ENCODE assay signal across 12 cellular contexts in the genomic region with DNA sequence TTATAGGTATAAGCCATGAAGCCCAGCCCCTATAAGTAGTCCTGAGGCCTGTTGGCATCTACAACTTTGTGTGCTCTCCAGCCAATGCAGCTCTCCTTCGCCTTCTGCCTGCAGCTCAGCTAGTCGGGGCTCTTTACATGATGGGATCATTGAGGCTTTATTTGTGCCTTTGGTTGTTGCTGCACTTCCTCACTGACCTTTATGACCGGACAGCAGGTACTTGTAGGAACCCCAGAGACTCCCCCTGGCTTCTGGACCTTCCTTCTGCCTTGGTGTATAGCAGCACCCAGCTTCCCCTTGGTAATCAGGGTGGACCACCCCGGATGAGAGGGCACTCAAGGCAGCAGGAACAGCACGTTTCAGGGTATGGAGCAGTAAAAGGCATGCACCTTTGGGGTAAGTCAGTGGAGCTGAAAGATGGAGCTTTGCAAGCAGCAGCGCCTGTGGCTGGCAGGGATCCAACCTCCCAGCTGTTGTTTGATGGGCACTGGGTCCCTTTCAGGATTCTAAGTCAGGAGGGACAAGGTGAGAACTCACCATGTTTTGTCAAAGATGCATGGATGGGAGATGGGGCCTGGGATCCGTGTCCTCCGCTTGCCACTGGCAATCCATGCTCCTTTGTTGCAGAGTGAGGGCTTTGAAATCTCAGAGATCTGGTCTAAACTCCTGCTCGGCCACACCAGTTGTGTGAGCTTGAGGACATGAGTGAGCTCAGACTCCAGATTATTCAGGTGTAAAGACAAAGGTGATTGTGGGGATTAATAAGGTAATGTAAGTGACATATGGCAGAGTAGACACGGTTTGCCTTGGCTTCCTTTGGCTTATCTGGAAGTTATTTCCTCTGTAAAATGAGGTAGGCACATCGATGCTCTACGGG.
DNase-seq lines count a peak whose midpoint lies in the region; FAIRE-seq and TF ChIP-seq lines count a peak whose summit lies in the region.
"Had no signal": no experiment of that assay in that cellular context is flagged by ENCODE, and none has a peak within 500 bp of the region (broad histone marks: within the 10 kb centered on the region; RNA-seq: fewer than 3 reads in every experiment).

No MANE protein-coding gene starts in this region.

- H4K20me1 ChIP-seq in OCI-LY3 (ENCODE audit: insufficient read depth, low read length) (no peaks in the 10 kb centered on the region), H1 (replicated peaks in 1 of 2; ENCODE audit: control insufficient read depth in 1 of 2, insufficient read depth in 2 of 2, low read length in 2 of 2) (no peaks in the 10 kb centered on the region)

- H4K91ac ChIP-seq in H1 (replicated peaks; ENCODE audit: insufficient read length, low read length), result no peak overlapping the region

- no peak overlapping the region for H3K23ac ChIP-seq in H1 (ENCODE audit: insufficient read length)

- DNase-seq in activated effector memory CD4-positive, alpha-beta T cell treated with anti-CD3 and anti-CD28 coated beads, Interleukin-2, amount 50 U/mL, for 16 hours, result peak; percentile 58
- DNase-seq in activated effector memory CD4-positive, alpha-beta T cell treated with Interleukin-2 at 50 U/mL for 16 hours, result no peak
- DNase-seq in H1 (ENCODE audit: low read depth in 1 of 2, low spot score in 2 of 2) (no peak), stomach (peak; percentile 28), HEK293T (ENCODE audit: extremely low spot score) (no peak), Calu3 (no peak)
- DNase-seq in activated CD4-positive, alpha-beta T cell treated with anti-CD3 and anti-CD28 coated beads for 48 hours, result no peak
- DNase-seq: lower lobe of right lung; stimulated activated naive CD8-positive, alpha-beta T cell treated with anti-CD3 and anti-CD28 coated beads, Interleukin-15, amount 100 ng/mL, for 72 hours had no signal

- no peak overlapping the region for H3K18ac ChIP-seq in H1 (ENCODE audit: extremely low read depth, low read length)

- FAIRE-seq in H1 (lab: Jason Lieb, UNC), result no peak

- H3K9me3 Mint-ChIP-seq in Calu3 (ENCODE audit: low read depth, unreplicated experiment), result peaks cover 4% of the 10 kb centered on the region
- H3K9me3 Mint-ChIP-seq: stimulated activated naive CD8-positive, alpha-beta T cell treated with anti-CD3 and anti-CD28 coated beads, Interleukin-15, amount 100 ng/mL, for 72 hours had no signal

- H3K79me1 ChIP-seq in H1 (ENCODE audit: low read depth, low read length), result no peaks in the 10 kb centered on the region

- H3K14ac ChIP-seq in H1 (ENCODE audit: insufficient read length), result no peak overlapping the region

- CTCF ChIA-PET in H1 (lab: Charles Lee; ENCODE audit: partially characterized antibody) (interaction anchor here (0.6 to 1.2 kb wide), 6 partner anchors 9 to 1491 kb away, joined by 3 to 4 read pairs (median 3); no protein-coding TSS in a partner anchor), HEK293T (lab: Yijun Ruan, JAX) (interaction anchor here (0.5 kb wide), 1 partner anchor 30 kb away, joined by 3 read pairs; no protein-coding TSS in a partner anchor), Calu3 (lab: Charles Lee) (no interaction called here)

- H3K4ac ChIP-seq in H1 (replicated peaks; ENCODE audit: insufficient read length, low read depth, low read length), result no peak overlapping the region

- no peak overlapping the region for H2BK12ac ChIP-seq in H1 (ENCODE audit: low read depth, low read length)

- H3K4me3 Mint-ChIP-seq in Calu3 (ENCODE audit: low read depth, unreplicated experiment), result no peak overlapping the region
- H3K4me3 Mint-ChIP-seq: stimulated activated naive CD8-positive, alpha-beta T cell treated with anti-CD3 and anti-CD28 coated beads, Interleukin-15, amount 100 ng/mL, for 72 hours had no signal

- H3K9me3 ChIP-seq in OCI-LY3 (ENCODE audit: insufficient read depth, low read length) (no peaks in the 10 kb centered on the region), H1 (ENCODE audit: insufficient read depth in 2 of 2, low read depth in 1 of 2, low read length in 1 of 2) (no peaks in the 10 kb centered on the region), stomach (no peaks in the 10 kb centered on the region)
- H3K9me3 ChIP-seq: breast epithelium, lower lobe of right lung had no signal

- H3K4me3 ChIP-seq in OCI-LY3 (ENCODE audit: low read length), result no peak overlapping the region
- no peak overlapping the region for H3K4me3 ChIP-seq in H1 (ENCODE audit: extremely low read depth in 1 of 4, insufficient read depth in 2 of 4, low read depth in 3 of 4, low read length in 4 of 4)
- H3K4me3 ChIP-seq in stomach, result no peak overlapping the region
- H3K4me3 ChIP-seq: breast epithelium, lower lobe of right lung had no signal

- H4K5ac ChIP-seq in H1 (ENCODE audit: insufficient read length, low read depth, low read length), result no peak overlapping the region

- H2BK15ac ChIP-seq in H1 (ENCODE audit: low read length), result no peak overlapping the region

- no peaks in the 10 kb centered on the region for H3K36me3 ChIP-seq in OCI-LY3 (replicated peaks; ENCODE audit: low read depth, low read length)
- no peaks in the 10 kb centered on the region for H3K36me3 ChIP-seq in H1 (ENCODE audit: control insufficient read depth in 2 of 4, insufficient read depth in 4 of 4, low read length in 3 of 4)
- H3K36me3 ChIP-seq in stomach, result no peaks in the 10 kb centered on the region
- H3K36me3 ChIP-seq: breast epithelium, lower lobe of right lung had no signal

- TF ChIP-seq EP300 in H1 (IDR thresholded peaks at IDR 0.05; ENCODE audit: borderline replicate concordance in 1 of 2, low read depth in 2 of 2, low read length in 2 of 2), result no peak
- no peak for TF ChIP-seq EP300 in stomach (IDR thresholded peaks at IDR 0.05)

- no peak overlapping the region for H3K27ac Mint-ChIP-seq in Calu3 (ENCODE audit: unreplicated experiment)

- 91% methylated on average over 12 of the region's 12 CpGs; no CpG with 5 or more reads in 1 of the 2 experiments for WGBS in H1 (ENCODE audit: extremely low coverage in 1 of 2, insufficient coverage in 1 of 2, insufficient read length in 1 of 2, insufficient replicate concordance in 2 of 2, low coverage in 1 of 2, low lambda C conversion rate in 2 of 2, missing lambda C conversion rate in 1 of 2), 2 experiments
- 75 to 88% (median 83%) methylated on average over 11 to 12 of the region's 12 CpGs for WGBS in stomach, 5 donors

- H2BK120ac ChIP-seq in H1 (replicated peaks; ENCODE audit: low read depth, low read length), result no peak overlapping the region

- H3K79me2 ChIP-seq in OCI-LY3 (ENCODE audit: low read length) (no peaks in the 10 kb centered on the region), H1 (ENCODE audit: control insufficient read depth in 1 of 2, insufficient read depth in 2 of 2, low read length in 2 of 2) (no peaks in the 10 kb centered on the region)

- POLR2A ChIA-PET in H1 (lab: Charles Lee; ENCODE audit: partially characterized antibody) (no interaction called here), HEK293T (lab: Yijun Ruan, JAX) (interaction anchor here (1.5 kb wide), 1 partner anchor 65 kb away, joined by 3 read pairs; no protein-coding TSS in a partner anchor)

- H2BK20ac ChIP-seq in H1 (ENCODE audit: low read length), result no peak overlapping the region

- BruUV-seq in Calu3 (replicated peaks; lab: Mats Ljungman, UMichigan), result no TSS peak

- H3K4me2 ChIP-seq in OCI-LY3 (ENCODE audit: low read length) (peak overlapping the region; percentile 84; the same call in 1 of the 2 replicates), H1 (ENCODE audit: insufficient read depth in 1 of 2, low read depth in 2 of 2, low read length in 2 of 2) (no peak overlapping the region)

- peak overlapping the region; percentile 57; the same call in 1 of the 2 replicates for H2AFZ ChIP-seq in OCI-LY3 (ENCODE audit: low read depth, low read length)
- no peak overlapping the region for H2AFZ ChIP-seq in H1 (ENCODE audit: low read length)

- H4K8ac ChIP-seq in H1 (ENCODE audit: extremely low read depth, insufficient read depth, low read length), result 0 out of 2 replicates have a peak overlapping the region, but pooled peaks have one; percentile 60

- no peak for TF ChIP-seq POLR2A in H1 (IDR thresholded peaks at IDR 0.05; ENCODE audit: control extremely low read depth in 1 of 2, low read depth in 2 of 2, low read length in 2 of 2)
- TF ChIP-seq POLR2A in stomach (IDR thresholded peaks at IDR 0.05), result no peak

- H3K27me3 ChIP-seq in OCI-LY3 (ENCODE audit: low read depth, low read length) (no peaks in the 10 kb centered on the region), H1 (replicated peaks in 1 of 4; ENCODE audit: control insufficient read depth in 3 of 4, extremely low read depth in 1 of 4, insufficient read depth in 3 of 4, low read length in 3 of 4) (no peaks in the 10 kb centered on the region; a peak in 1 of 7 replicates), stomach (no peaks in the 10 kb centered on the region)
- H3K27me3 ChIP-seq: breast epithelium had no signal

- H3K9ac ChIP-seq in OCI-LY3 (ENCODE audit: low read length) (peak overlapping the region; percentile 88; the same call in 1 of the 2 replicates), H1 (replicated peaks in 1 of 4; ENCODE audit: extremely low read depth in 1 of 4, low read depth in 3 of 4, low read length in 3 of 4) (no peak overlapping the region)

- H3K23me2 ChIP-seq in H1 (ENCODE audit: low read depth, low read length), result no peaks in the 10 kb centered on the region

- H3K27ac ChIP-seq in OCI-LY3 (ENCODE audit: low read length), result 0 out of 2 replicates have a peak overlapping the region, but pooled peaks have one; percentile 94
- no peak overlapping the region for H3K27ac ChIP-seq in H1 (ENCODE audit: low read depth, low read length)
- no peak overlapping the region for H3K27ac ChIP-seq in stomach
- H3K27ac ChIP-seq: breast epithelium, C4-2B, lower lobe of right lung had no signal

- no peak for TF ChIP-seq RAD21 in H1 (IDR thresholded peaks at IDR 0.05 in 1 of 2, conservative IDR thresholded peaks at IDR 0.05 in 1 of 2; ENCODE audit: low read depth in 2 of 2, low read length in 2 of 2)

- no peak overlapping the region for H2AK5ac ChIP-seq in H1 (ENCODE audit: low read depth, low read length)

- intact Hi-C loops in stomach (cut with DNase I; ENCODE audit: low total_unique reads) (no loop called here), Calu3 (cut with micrococcal nuclease; ENCODE audit: unreplicated experiment) (no loop called here)

- H3K4me1 ChIP-seq in OCI-LY3 (ENCODE audit: low read length) (peaks cover 62% of the 10 kb centered on the region), H1 (replicated peaks in 1 of 4; ENCODE audit: control insufficient read depth in 3 of 4, insufficient read depth in 4 of 4, low read length in 3 of 4) (peaks cover 0 to 3% (median 0%) of the 10 kb centered on the region in 4 experiments; a peak in 3 of 7 replicates), stomach (peaks cover 29 to 51% (median 32%) of the 10 kb centered on the region in 4 donors)

- H3K4me1 Mint-ChIP-seq in Calu3 (ENCODE audit: low read depth, unreplicated experiment), result no peaks in the 10 kb centered on the region

- H3K27me3 Mint-ChIP-seq in Calu3 (ENCODE audit: unreplicated experiment), result no peaks in the 10 kb centered on the region
- H3K27me3 Mint-ChIP-seq: stimulated activated naive CD8-positive, alpha-beta T cell treated with anti-CD3 and anti-CD28 coated beads, Interleukin-15, amount 100 ng/mL, for 72 hours had no signal

- H3K56ac ChIP-seq in H1 (replicated peaks; ENCODE audit: insufficient read length, low read depth, low read length), result no peak overlapping the region

- peaks cover 5% of the 10 kb centered on the region for H3K36me3 Mint-ChIP-seq in Calu3 (ENCODE audit: insufficient read depth, unreplicated experiment)

- H2BK5ac ChIP-seq in H1 (ENCODE audit: low read depth, low read length), result no peak overlapping the region

- TF ChIP-seq CTCF in OCI-LY3 (IDR thresholded peaks at IDR 0.05; ENCODE audit: low read depth, low read length), result no peak
- TF ChIP-seq CTCF in H1 (IDR thresholded peaks at IDR 0.05; ENCODE audit: control extremely low read depth in 1 of 3, insufficient read depth in 1 of 3, low read depth in 1 of 3, low read length in 3 of 3), result no peak
- no peak for TF ChIP-seq CTCF in stomach (IDR thresholded peaks at IDR 0.05)
- no peak for TF ChIP-seq CTCF in Calu3 (IDR thresholded peaks at IDR 0.05; ENCODE audit: unreplicated experiment)

Comparison
In these comparisons a context has a peak if more than half of its experiments do, and no peak if none do; other contexts are left out.
1. DNase-seq: peak in activated effector memory CD4-positive, alpha-beta T cell treated with anti-CD3 and anti-CD28 coated beads, Interleukin-2, amount 50 U/mL, for 16 hours (single experiment) and stomach (single experiment); none in activated effector memory CD4-positive, alpha-beta T cell treated with Interleukin-2 at 50 U/mL for 16 hours (single experiment), H1 (0 of 2), HEK293T (single experiment), Calu3 (single experiment) and activated CD4-positive, alpha-beta T cell treated with anti-CD3 and anti-CD28 coated beads for 48 hours (single experiment).